In the genomic region with DNA sequence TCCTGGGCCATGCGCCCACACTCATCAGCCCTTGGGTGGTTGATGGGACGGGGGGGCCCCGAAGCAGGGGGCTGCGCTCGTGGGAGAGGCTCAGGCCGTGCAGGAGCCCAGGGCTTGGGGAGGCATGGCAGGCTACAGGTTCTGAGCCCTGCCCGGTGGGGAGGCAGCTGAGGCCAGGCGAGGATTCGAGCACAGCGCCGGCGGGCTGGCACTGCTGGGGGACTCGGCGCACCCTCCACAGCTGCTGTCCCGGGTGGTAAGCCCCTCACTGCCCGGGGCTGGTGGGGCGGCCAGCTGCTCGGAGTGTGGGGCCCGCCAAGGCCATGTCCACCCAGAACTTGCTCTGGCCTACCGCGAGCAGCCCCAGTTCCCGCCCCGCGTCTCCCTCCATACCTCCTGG, we compare ENCODE assay signal across 21 cellular contexts.
"Had no signal": no experiment of that assay in that cellular context is flagged by ENCODE, and none has a peak within 500 bp of the region (broad histone marks: within the 10 kb centered on the region; RNA-seq: fewer than 3 reads in every experiment).

No MANE protein-coding gene starts in this region.

- H3K27me3 Mint-ChIP-seq: memory B cell had no signal

- H3K4me2 ChIP-seq: neural progenitor cell had no signal

- H2AFZ ChIP-seq: neural progenitor cell had no signal

- H3K9ac ChIP-seq: neural progenitor cell had no signal

- H3K4me3 Mint-ChIP-seq: endodermal cell, immature natural killer cell, memory B cell, mesothelial cell of epicardium, natural killer cell, neural progenitor cell, type B pancreatic cell had no signal

- ATAC-seq: foreskin keratinocyte, left colon, natural killer cell, right lobe of liver had no signal

- DNase-seq: cerebellar nuclear complex; colonic mucosa; effector CD4-positive, alpha-beta T cell; endodermal cell; erythroblast; foreskin keratinocyte; immature natural killer cell; left colon; natural killer cell; nucleus accumbens; ovary; right lobe of liver; stimulated activated CD4-positive, alpha-beta T cell treated with anti-CD3 and anti-CD28 coated beads, Interleukin-2, amount 100 ng/mL, for 24 hours; stimulated activated CD4-positive, alpha-beta T cell treated with anti-CD3 and anti-CD28 coated beads, Interleukin-4, amount 100 ng/mL, for 4 hours; stimulated activated naive CD4-positive, alpha-beta T cell; uterus had no signal

- H3K4me3 ChIP-seq: colonic mucosa, neural progenitor cell, ovary, right lobe of liver, uterus had no signal

- H3K36me3 Mint-ChIP-seq: immature natural killer cell, memory B cell, mesothelial cell of epicardium, neural progenitor cell, type B pancreatic cell had no signal

- H3K9me3 ChIP-seq: colonic mucosa, ovary, right lobe of liver, uterus had no signal

- H3K4me1 ChIP-seq: colonic mucosa, foreskin keratinocyte, neural progenitor cell, uterus had no signal

- H3K27me3 ChIP-seq: colonic mucosa, foreskin keratinocyte, neural progenitor cell, ovary, right lobe of liver, uterus had no signal

- H3K4me1 Mint-ChIP-seq: immature natural killer cell, memory B cell, mesothelial cell of epicardium, natural killer cell, neural progenitor cell had no signal

- H3K27ac ChIP-seq: colonic mucosa, foreskin keratinocyte, neural progenitor cell, ovary, right lobe of liver, uterus had no signal

- H3K36me3 ChIP-seq: colonic mucosa, neural progenitor cell, ovary, right lobe of liver, uterus had no signal

- H3K27ac Mint-ChIP-seq: endodermal cell, immature natural killer cell, memory B cell, mesothelial cell of epicardium, natural killer cell, neural progenitor cell, progenitor cell of endocrine pancreas, type B pancreatic cell had no signal
